ENCODE assay signal across 17 cellular contexts in genomic region chr1:16922885-16923431, GRCh38. TPM values are rescaled to one million over a fixed set of nuclear protein-coding genes. Genes with fewer than 3 reads are reported as not detected.
DNase-seq lines count a peak whose midpoint lies in the region; ATAC-seq and TF ChIP-seq lines count a peak whose summit lies in the region.
"Had no signal": no experiment of that assay in that cellular context is flagged by ENCODE, and none has a peak within 500 bp of the region (broad histone marks: within the 10 kb centered on the region; RNA-seq: fewer than 3 reads in every experiment).

No MANE protein-coding gene starts in this region.

- H3K9me2 ChIP-seq in OCI-LY7 (ENCODE audit: insufficient read depth, low read length): no peaks in the 10 kb centered on the region

- no peak overlapping the region for H4K8ac ChIP-seq in trophoblast cell (ENCODE audit: low read depth, low read length)

- H3K79me2 ChIP-seq in OCI-LY7 (ENCODE audit: insufficient read depth, low read depth, low read length) (no peaks in the 10 kb centered on the region), trophoblast cell (ENCODE audit: control insufficient read depth, insufficient read depth, low read length, poor library complexity) (no peaks in the 10 kb centered on the region)

- no peak overlapping the region for H2AK5ac ChIP-seq in trophoblast cell (ENCODE audit: low read length)

- no peaks in the 10 kb centered on the region for H3K79me1 ChIP-seq in trophoblast cell (ENCODE audit: low read length)

- CTCF ChIA-PET in OCI-LY7 (lab: Charles Lee; ENCODE audit: unreplicated experiment): no interaction called here

- DNase-seq in left cardiac atrium (peak; percentile 7), left ventricle myocardium inferior (no peak), OCI-LY7 (ENCODE audit: low spot score) (no peak), aorta (peak; percentile 31 to 58), trophoblast cell (no peak)
- DNase-seq: cerebellar nuclear complex; left colon; NCI-H1436 treated with DMSO at 0.1 percent for 48 hours; NCI-H774; retina; SIG-M5; stimulated activated CD4-positive, alpha-beta T cell treated with anti-CD3 and anti-CD28 coated beads, Interleukin-4, amount 100 ng/mL, for 1 hour; stimulated activated naive B cell treated with anti-CD40 and anti-IgM and Interleukin-4, amounts not matched to agents 10 μg/mL and 1 μg/mL and 100 μg/mL, for 72 hours had no signal

- no peak overlapping the region for H3K27ac ChIP-seq in left ventricle myocardium inferior (replicated peaks)
- H3K27ac ChIP-seq in OCI-LY7 (ENCODE audit: low read depth, low read length, poor library complexity, severe bottlenecking): no peak overlapping the region
- H3K27ac ChIP-seq in iPS-18a (ENCODE audit: low read length): no peak overlapping the region
- H3K27ac ChIP-seq in aorta (ENCODE audit: low read depth in 1 of 2, low read length in 2 of 2): no peak overlapping the region
- no peak overlapping the region for H3K27ac ChIP-seq in trophoblast cell (ENCODE audit: low read depth, low read length)
- H3K27ac ChIP-seq: epithelial cell of prostate, VCaP had no signal

- H3K9me3 ChIP-seq in left ventricle myocardium inferior (replicated peaks) (no peaks in the 10 kb centered on the region), OCI-LY7 (ENCODE audit: low read length) (no peaks in the 10 kb centered on the region), iPS-18a (ENCODE audit: control insufficient read depth, low read depth, low read length) (no peaks in the 10 kb centered on the region), aorta (ENCODE audit: control insufficient read depth, low read length) (no peaks in the 10 kb centered on the region), trophoblast cell (ENCODE audit: insufficient read depth, low read depth, low read length) (peaks cover 2% of the 10 kb centered on the region)

- no peak for TF ChIP-seq CTCF in left ventricle myocardium inferior (IDR thresholded peaks at IDR 0.05; ENCODE audit: borderline replicate concordance)
- no peak for TF ChIP-seq CTCF in OCI-LY7 (conservative IDR thresholded peaks at IDR 0.05; ENCODE audit: low read length)

- no peak overlapping the region for H3K23ac ChIP-seq in trophoblast cell (ENCODE audit: low read length)

- H2AFZ ChIP-seq in OCI-LY7 (ENCODE audit: low read length) (no peak overlapping the region), trophoblast cell (ENCODE audit: insufficient read depth, low read length, poor library complexity) (no peak overlapping the region)

- H3K4me2 ChIP-seq in OCI-LY7 (ENCODE audit: low read length) (peak overlapping the region; percentile 88), trophoblast cell (ENCODE audit: low read length) (no peak overlapping the region)

- WGBS in aorta, 2 donors: 80 to 92% methylated on average over 18 of the region's 18 CpGs
- WGBS in trophoblast cell (ENCODE audit: extremely low coverage, insufficient coverage, insufficient read length): no CpG with 5 or more reads among the region's 18 CpGs

- H3K36me3 ChIP-seq in left ventricle myocardium inferior (no peaks in the 10 kb centered on the region), OCI-LY7 (ENCODE audit: insufficient read depth, low read length) (no peaks in the 10 kb centered on the region), iPS-18a (ENCODE audit: control insufficient read depth, low read depth, low read length) (no peaks in the 10 kb centered on the region), aorta (ENCODE audit: control insufficient read depth in 1 of 2, insufficient read depth in 2 of 2, low read length in 1 of 2) (no peaks in the 10 kb centered on the region), trophoblast cell (ENCODE audit: control insufficient read depth in 1 of 2, insufficient read depth in 2 of 2, low read length in 2 of 2) (no peaks in the 10 kb centered on the region)

- no peak overlapping the region for H4K91ac ChIP-seq in trophoblast cell (ENCODE audit: low read depth, low read length)

- no TSS peak for BruUV-seq in OCI-LY7 (replicated peaks; lab: Mats Ljungman, UMichigan)

- no peak overlapping the region for H3K18ac ChIP-seq in trophoblast cell (ENCODE audit: low read length)

- H2BK120ac ChIP-seq in trophoblast cell (ENCODE audit: insufficient read depth, low read length, poor library complexity): no peak overlapping the region

- POLR2A ChIA-PET in OCI-LY7 (lab: Charles Lee): interaction anchor here (0.6 kb wide), 1 partner anchor 7 kb away, joined by 3 read pairs; no protein-coding TSS in a partner anchor

- no peaks in the 10 kb centered on the region for H4K20me1 ChIP-seq in OCI-LY7 (ENCODE audit: insufficient read depth, low read length)

- intact Hi-C loops in left cardiac atrium (cut with DNase I) (no loop called here), left ventricle myocardium inferior (cut with micrococcal nuclease) (no loop called here), OCI-LY7 (cut with micrococcal nuclease; ENCODE audit: unreplicated experiment) (no loop called here), aorta (cut with DNase I) (loop anchor here in 1 of 2 donors (10.0 kb wide), 1 partner anchor 308 kb away; the partner anchor contains the start of gene NBPF1)

- H3K27me3 ChIP-seq in left ventricle myocardium inferior (ENCODE audit: low read depth) (no peaks in the 10 kb centered on the region), iPS-18a (ENCODE audit: control insufficient read depth, insufficient read depth, low read length) (no peaks in the 10 kb centered on the region), aorta (ENCODE audit: control insufficient read depth in 1 of 2, insufficient read depth in 2 of 2, low read length in 1 of 2) (no peaks in the 10 kb centered on the region), trophoblast cell (ENCODE audit: insufficient read depth, low read length) (no peaks in the 10 kb centered on the region)

- H3K4me3 ChIP-seq in left ventricle myocardium inferior (no peak overlapping the region), OCI-LY7 (ENCODE audit: low read depth, low read length, poor library complexity, severe bottlenecking) (peak overlapping the region; percentile 76), iPS-18a (ENCODE audit: low read length) (peak overlapping the region; percentile 76), aorta (ENCODE audit: low read length in 2 of 2) (no peak overlapping the region), trophoblast cell (ENCODE audit: low read depth, low read length) (no peak overlapping the region)

- H3K4me1 ChIP-seq in left ventricle myocardium inferior: peaks cover 11% of the 10 kb centered on the region
- peaks cover 17% of the 10 kb centered on the region for H3K4me1 ChIP-seq in OCI-LY7 (ENCODE audit: insufficient read depth, low read length, poor library complexity, severe bottlenecking)
- H3K4me1 ChIP-seq in iPS-18a (ENCODE audit: control insufficient read depth, low read depth, low read length): peaks cover 27% of the 10 kb centered on the region
- H3K4me1 ChIP-seq in aorta (ENCODE audit: control insufficient read depth in 1 of 2, insufficient read depth in 2 of 2, low read length in 2 of 2): no peaks in the 10 kb centered on the region
- H3K4me1 ChIP-seq in trophoblast cell (ENCODE audit: control insufficient read depth in 1 of 2, insufficient read depth in 2 of 2, low read length in 2 of 2): peaks cover 0 to 7% of the 10 kb centered on the region in 2 experiments

- no peak overlapping the region for H3K14ac ChIP-seq in trophoblast cell (ENCODE audit: low read length)

- ATAC-seq in left cardiac atrium (no peak), aorta (ENCODE audit: low FRiP score) (no peak), HG02763 (IDR thresholded peaks at IDR 0.05; ENCODE audit: unreplicated experiment) (no peak)
- ATAC-seq: left colon had no signal

- H3K4ac ChIP-seq in trophoblast cell (ENCODE audit: low read depth, low read length): no peak overlapping the region

- no peak overlapping the region for H2BK12ac ChIP-seq in trophoblast cell (ENCODE audit: low read length)

- no peak overlapping the region for H4K12ac ChIP-seq in trophoblast cell (ENCODE audit: low read depth, low read length)

- no peak overlapping the region for H3K9ac ChIP-seq in iPS-18a (ENCODE audit: low read length)
- no peak overlapping the region for H3K9ac ChIP-seq in trophoblast cell (ENCODE audit: low read length)

- no peak overlapping the region for H2BK5ac ChIP-seq in trophoblast cell (ENCODE audit: low read depth, low read length, poor library complexity)

RNA-seq across cellular contexts. Expression of gene CROCC, which starts 1.2 kb away (rescaled TPM):
- total RNA-seq in left cardiac atrium (1 to 10 TPM; 6.5 to 9.2 TPM), left ventricle myocardium inferior (8.9 TPM), OCI-LY7 (2022) (54.0 and 54.1 TPM in 2 replicates), aorta (10 to 100 TPM; 18.6 to 34.1 TPM)
- 36.3 and 57.9 TPM in 2 replicates for total RNA-seq in OCI-LY7 (2014; rRNA removed; shearing (Covaris generic))
- 10 to 100 TPM; 10.5 to 68.7 TPM for polyA plus RNA-seq in aorta
- 6.2 TPM in 2 replicates for polyA plus RNA-seq in trophoblast cell (2013)

RNA-seq across cellular contexts. Expression of gene RNU1-2, which starts 27.2 kb away (rescaled TPM):
- total RNA-seq in left cardiac atrium: over 10,000 TPM in 1 of 2 donors, 1,000 to 10,000 TPM in 1; 5,988 to 15,401 TPM
- 6,072 TPM for total RNA-seq in left ventricle myocardium inferior
- total RNA-seq in OCI-LY7 (2014; rRNA removed; shearing (Covaris generic)): under 0.01 TPM in 2 replicates
- total RNA-seq in OCI-LY7 (2022): 1,721 and 1,968 TPM in 2 replicates
- 1,000 to 10,000 TPM; 7,231 to 8,154 TPM for total RNA-seq in aorta
- polyA plus RNA-seq in aorta: not detected
- not detected in 2 replicates for polyA plus RNA-seq in trophoblast cell (2013)

RNA-seq across cellular contexts. Expression of gene MFAP2, which starts 57.5 kb away (rescaled TPM):
- total RNA-seq in left cardiac atrium: 1 to 10 TPM; 7.9 to 9.6 TPM
- 3.0 TPM for total RNA-seq in left ventricle myocardium inferior
- total RNA-seq in OCI-LY7 (2014; rRNA removed; shearing (Covaris generic)): not detected in 2 replicates
- total RNA-seq in OCI-LY7 (2022): not detected in 2 replicates
- 10 to 100 TPM; 29.9 to 65.3 TPM for total RNA-seq in aorta
- polyA plus RNA-seq in aorta: 10 to 100 TPM; 21.3 to 53.6 TPM
- polyA plus RNA-seq in trophoblast cell (2013): 174 and 178 TPM in 2 replicates

Comparison
In these comparisons a context has a peak if more than half of its experiments do, and no peak if none do; other contexts are left out.
1. DNase-seq: peak in left cardiac atrium (single experiment) and aorta (2 of 2); none in left ventricle myocardium inferior (single experiment), OCI-LY7 (single experiment) and trophoblast cell (0 of 2).
2. H3K4me3 ChIP-seq: peak in OCI-LY7 (single experiment) and iPS-18a (single experiment); none in left ventricle myocardium inferior (single experiment), aorta (0 of 2) and trophoblast cell (single experiment).